Comparison of ENCODE assay signal across 1 cellular context in the genomic region with DNA sequence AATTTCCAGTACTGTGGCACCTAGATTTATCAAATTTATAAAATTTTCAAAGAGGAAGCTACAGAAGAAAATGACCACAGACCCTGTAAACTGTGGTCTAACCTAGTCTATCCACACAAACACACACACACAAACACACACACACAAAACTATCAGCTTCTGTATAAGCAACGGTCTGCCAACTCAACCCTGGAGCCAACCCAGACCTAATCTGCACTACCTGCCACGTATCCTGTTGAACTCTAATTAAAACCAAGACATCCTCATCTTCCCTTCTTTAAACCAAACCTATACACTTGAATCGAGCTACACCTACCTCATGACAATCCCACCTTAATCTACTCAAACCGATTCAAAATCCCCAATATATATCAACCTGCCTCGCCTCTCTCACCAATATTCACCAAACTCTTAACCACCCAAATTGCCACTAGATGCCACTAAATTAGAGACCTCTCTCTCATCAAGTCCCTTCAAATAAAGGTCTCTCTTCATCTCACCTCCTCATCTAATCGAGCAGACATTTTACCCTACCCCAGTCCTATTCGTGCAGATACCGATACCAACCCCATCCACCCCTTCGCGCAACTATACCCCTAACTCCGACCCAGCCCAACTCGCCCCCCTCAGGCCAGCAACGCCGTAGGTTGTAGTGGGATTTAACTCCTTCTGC.
TF ChIP-seq lines count a peak whose summit lies in the region.

No MANE protein-coding gene starts in this region.

TF ChIP-seq in HepG2, 621 proteins besides CTCF, POLR2A, EP300 and RAD21 (continued from another document and continues in another):
- TF ChIP-seq, protein P1, sequence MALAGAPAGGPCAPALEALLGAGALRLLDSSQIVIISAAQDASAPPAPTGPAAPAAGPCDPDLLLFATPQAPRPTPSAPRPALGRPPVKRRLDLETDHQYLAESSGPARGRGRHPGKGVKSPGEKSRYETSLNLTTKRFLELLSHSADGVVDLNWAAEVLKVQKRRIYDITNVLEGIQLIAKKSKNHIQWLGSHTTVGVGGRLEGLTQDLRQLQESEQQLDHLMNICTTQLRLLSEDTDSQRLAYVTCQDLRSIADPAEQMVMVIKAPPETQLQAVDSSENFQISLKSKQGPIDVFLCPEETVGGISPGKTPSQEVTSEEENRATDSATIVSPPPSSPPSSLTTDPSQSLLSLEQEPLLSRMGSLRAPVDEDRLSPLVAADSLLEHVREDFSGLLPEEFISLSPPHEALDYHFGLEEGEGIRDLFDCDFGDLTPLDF (CRISPR knock-in tag; IDR thresholded peaks at IDR 0.05) = no peak; the same call in 1 of the 2 replicates
- TF ChIP-seq CBX1 (IDR thresholded peaks at IDR 0.05; ENCODE audit: low read depth) (no peak), ZNF253 (CRISPR knock-in tag; IDR thresholded peaks at IDR 0.05; ENCODE audit: borderline replicate concordance) (no peak), CEBPB (IDR thresholded peaks at IDR 0.05; ENCODE audit: borderline replicate concordance, low read depth, low read length) (no peak), ZMYM2 (CRISPR knock-in tag; IDR thresholded peaks at IDR 0.05) (peak; percentile 14; the same call in 1 of the 2 replicates), CHD2 (IDR thresholded peaks at IDR 0.05; ENCODE audit: low read depth, low read length) (no peak), ZNF180 (CRISPR knock-in tag; IDR thresholded peaks at IDR 0.05; ENCODE audit: borderline replicate concordance, low read depth) (0 out of 2 replicates have a peak, but pooled peaks have one; percentile 20), GABPA (IDR thresholded peaks at IDR 0.05; ENCODE audit: low read depth, low read length) (no peak), GABPA (CRISPR knock-in tag; IDR thresholded peaks at IDR 0.05; ENCODE audit: low read depth) (no peak), SOX5 (CRISPR knock-in tag; IDR thresholded peaks at IDR 0.05; ENCODE audit: borderline replicate concordance) (no peak), HNF4A (CRISPR knock-in tag; IDR thresholded peaks at IDR 0.05) (no peak), STAT5B (CRISPR knock-in tag; IDR thresholded peaks at IDR 0.05) (no peak), ZNF672 (CRISPR knock-in tag; IDR thresholded peaks at IDR 0.05) (no peak), ZNF841 (CRISPR knock-in tag; IDR thresholded peaks at IDR 0.05; ENCODE audit: borderline replicate concordance) (no peak), ZSCAN30 (CRISPR knock-in tag; IDR thresholded peaks at IDR 0.05) (no peak), ZNF367 (CRISPR knock-in tag; IDR thresholded peaks at IDR 0.05; ENCODE audit: borderline replicate concordance) (no peak), CREM (IDR thresholded peaks at IDR 0.05) (no peak), CREM (CRISPR knock-in tag; IDR thresholded peaks at IDR 0.05) (no peak), ZC3H13 (CRISPR knock-in tag; IDR thresholded peaks at IDR 0.05) (no peak), MATR3 (CRISPR knock-in tag; IDR thresholded peaks at IDR 0.05) (no peak), ZKSCAN1 (IDR thresholded peaks at IDR 0.05; ENCODE audit: low read length) (no peak), ZNF777 (CRISPR knock-in tag; IDR thresholded peaks at IDR 0.05) (no peak), ZNF235 (CRISPR knock-in tag; IDR thresholded peaks at IDR 0.05; ENCODE audit: borderline replicate concordance) (no peak), IKZF1 (IDR thresholded peaks at IDR 0.05) (peak; percentile 85; the same call in 1 of the 2 replicates), ZNF766 (CRISPR knock-in tag; IDR thresholded peaks at IDR 0.05; ENCODE audit: borderline replicate concordance) (no peak), ZNF260 (CRISPR knock-in tag; IDR thresholded peaks at IDR 0.05; ENCODE audit: borderline replicate concordance, low read depth) (no peak), ZFP82 (CRISPR knock-in tag; IDR thresholded peaks at IDR 0.05; ENCODE audit: borderline replicate concordance) (no peak), ZSCAN20 (CRISPR knock-in tag; IDR thresholded peaks at IDR 0.05; ENCODE audit: borderline replicate concordance) (no peak), HOXD1 (CRISPR knock-in tag; IDR thresholded peaks at IDR 0.05) (no peak), PRPF4 (IDR thresholded peaks at IDR 0.05; ENCODE audit: low read depth, low read length, poor library complexity, severe bottlenecking) (peak; percentile 49), ZNF891 (CRISPR knock-in tag; IDR thresholded peaks at IDR 0.05) (no peak), ZNF160 (CRISPR knock-in tag; IDR thresholded peaks at IDR 0.05) (no peak; the same call in 1 of the 2 replicates), ONECUT2 (CRISPR knock-in tag; IDR thresholded peaks at IDR 0.05) (peak; percentile 47; the same call in 1 of the 2 replicates), RAD51 (IDR thresholded peaks at IDR 0.05; ENCODE audit: borderline replicate concordance) (no peak; the same call in 1 of the 2 replicates), ZNF550 (CRISPR knock-in tag; IDR thresholded peaks at IDR 0.05; ENCODE audit: borderline replicate concordance) (no peak)
- TF ChIP-seq, protein P2, sequence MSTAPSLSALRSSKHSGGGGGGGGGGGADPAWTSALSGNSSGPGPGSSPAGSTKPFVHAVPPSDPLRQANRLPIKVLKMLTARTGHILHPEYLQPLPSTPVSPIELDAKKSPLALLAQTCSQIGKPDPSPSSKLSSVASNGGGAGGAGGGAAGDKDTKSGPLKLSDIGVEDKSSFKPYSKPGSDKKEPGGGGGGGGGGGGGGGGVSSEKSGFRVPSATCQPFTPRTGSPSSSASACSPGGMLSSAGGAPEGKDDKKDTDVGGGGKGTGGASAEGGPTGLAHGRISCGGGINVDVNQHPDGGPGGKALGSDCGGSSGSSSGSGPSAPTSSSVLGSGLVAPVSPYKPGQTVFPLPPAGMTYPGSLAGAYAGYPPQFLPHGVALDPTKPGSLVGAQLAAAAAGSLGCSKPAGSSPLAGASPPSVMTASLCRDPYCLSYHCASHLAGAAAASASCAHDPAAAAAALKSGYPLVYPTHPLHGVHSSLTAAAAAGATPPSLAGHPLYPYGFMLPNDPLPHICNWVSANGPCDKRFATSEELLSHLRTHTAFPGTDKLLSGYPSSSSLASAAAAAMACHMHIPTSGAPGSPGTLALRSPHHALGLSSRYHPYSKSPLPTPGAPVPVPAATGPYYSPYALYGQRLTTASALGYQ (CRISPR knock-in tag; IDR thresholded peaks at IDR 0.05) = no peak
- TF ChIP-seq, protein P3, sequence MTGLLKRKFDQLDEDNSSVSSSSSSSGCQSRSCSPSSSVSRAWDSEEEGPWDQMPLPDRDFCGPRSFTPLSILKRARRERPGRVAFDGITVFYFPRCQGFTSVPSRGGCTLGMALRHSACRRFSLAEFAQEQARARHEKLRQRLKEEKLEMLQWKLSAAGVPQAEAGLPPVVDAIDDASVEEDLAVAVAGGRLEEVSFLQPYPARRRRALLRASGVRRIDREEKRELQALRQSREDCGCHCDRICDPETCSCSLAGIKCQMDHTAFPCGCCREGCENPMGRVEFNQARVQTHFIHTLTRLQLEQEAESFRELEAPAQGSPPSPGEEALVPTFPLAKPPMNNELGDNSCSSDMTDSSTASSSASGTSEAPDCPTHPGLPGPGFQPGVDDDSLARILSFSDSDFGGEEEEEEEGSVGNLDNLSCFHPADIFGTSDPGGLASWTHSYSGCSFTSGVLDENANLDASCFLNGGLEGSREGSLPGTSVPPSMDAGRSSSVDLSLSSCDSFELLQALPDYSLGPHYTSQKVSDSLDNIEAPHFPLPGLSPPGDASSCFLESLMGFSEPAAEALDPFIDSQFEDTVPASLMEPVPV (CRISPR knock-in tag; IDR thresholded peaks at IDR 0.05) = no peak
- TF ChIP-seq, protein P4, sequence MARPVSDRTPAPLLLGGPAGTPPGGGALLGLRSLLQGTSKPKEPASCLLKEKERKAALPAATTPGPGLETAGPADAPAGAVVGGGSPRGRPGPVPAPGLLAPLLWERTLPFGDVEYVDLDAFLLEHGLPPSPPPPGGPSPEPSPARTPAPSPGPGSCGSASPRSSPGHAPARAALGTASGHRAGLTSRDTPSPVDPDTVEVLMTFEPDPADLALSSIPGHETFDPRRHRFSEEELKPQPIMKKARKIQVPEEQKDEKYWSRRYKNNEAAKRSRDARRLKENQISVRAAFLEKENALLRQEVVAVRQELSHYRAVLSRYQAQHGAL (CRISPR knock-in tag; IDR thresholded peaks at IDR 0.05; ENCODE audit: not compliant biosample characterization) = no peak
- TF ChIP-seq, protein P5, sequence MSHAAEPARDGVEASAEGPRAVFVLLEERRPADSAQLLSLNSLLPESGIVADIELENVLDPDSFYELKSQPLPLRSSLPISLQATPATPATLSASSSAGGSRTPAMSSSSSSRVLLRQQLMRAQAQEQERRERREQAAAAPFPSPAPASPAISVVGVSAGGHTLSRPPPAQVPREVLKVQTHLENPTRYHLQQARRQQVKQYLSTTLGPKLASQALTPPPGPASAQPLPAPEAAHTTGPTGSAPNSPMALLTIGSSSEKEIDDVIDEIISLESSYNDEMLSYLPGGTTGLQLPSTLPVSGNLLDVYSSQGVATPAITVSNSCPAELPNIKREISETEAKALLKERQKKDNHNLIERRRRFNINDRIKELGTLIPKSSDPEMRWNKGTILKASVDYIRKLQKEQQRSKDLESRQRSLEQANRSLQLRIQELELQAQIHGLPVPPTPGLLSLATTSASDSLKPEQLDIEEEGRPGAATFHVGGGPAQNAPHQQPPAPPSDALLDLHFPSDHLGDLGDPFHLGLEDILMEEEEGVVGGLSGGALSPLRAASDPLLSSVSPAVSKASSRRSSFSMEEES (CRISPR knock-in tag; IDR thresholded peaks at IDR 0.05) = no peak
- TF ChIP-seq, protein P6, sequence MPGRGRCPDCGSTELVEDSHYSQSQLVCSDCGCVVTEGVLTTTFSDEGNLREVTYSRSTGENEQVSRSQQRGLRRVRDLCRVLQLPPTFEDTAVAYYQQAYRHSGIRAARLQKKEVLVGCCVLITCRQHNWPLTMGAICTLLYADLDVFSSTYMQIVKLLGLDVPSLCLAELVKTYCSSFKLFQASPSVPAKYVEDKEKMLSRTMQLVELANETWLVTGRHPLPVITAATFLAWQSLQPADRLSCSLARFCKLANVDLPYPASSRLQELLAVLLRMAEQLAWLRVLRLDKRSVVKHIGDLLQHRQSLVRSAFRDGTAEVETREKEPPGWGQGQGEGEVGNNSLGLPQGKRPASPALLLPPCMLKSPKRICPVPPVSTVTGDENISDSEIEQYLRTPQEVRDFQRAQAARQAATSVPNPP (CRISPR knock-in tag; IDR thresholded peaks at IDR 0.05) = no peak
- TF ChIP-seq, protein P7, sequence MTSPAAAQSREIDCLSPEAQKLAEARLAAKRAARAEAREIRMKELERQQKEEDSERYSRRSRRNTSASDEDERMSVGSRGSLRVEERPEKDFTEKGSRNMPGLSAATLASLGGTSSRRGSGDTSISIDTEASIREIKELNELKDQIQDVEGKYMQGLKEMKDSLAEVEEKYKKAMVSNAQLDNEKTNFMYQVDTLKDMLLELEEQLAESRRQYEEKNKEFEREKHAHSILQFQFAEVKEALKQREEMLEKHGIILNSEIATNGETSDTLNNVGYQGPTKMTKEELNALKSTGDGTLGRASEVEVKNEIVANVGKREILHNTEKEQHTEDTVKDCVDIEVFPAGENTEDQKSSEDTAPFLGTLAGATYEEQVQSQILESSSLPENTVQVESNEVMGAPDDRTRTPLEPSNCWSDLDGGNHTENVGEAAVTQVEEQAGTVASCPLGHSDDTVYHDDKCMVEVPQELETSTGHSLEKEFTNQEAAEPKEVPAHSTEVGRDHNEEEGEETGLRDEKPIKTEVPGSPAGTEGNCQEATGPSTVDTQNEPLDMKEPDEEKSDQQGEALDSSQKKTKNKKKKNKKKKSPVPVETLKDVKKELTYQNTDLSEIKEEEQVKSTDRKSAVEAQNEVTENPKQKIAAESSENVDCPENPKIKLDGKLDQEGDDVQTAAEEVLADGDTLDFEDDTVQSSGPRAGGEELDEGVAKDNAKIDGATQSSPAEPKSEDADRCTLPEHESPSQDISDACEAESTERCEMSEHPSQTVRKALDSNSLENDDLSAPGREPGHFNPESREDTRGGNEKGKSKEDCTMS (CRISPR knock-in tag; conservative IDR thresholded peaks at IDR 0.05) = no peak
- TF ChIP-seq, protein P8, sequence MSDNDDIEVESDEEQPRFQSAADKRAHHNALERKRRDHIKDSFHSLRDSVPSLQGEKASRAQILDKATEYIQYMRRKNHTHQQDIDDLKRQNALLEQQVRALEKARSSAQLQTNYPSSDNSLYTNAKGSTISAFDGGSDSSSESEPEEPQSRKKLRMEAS (IDR thresholded peaks at IDR 0.05) = no peak
- TF ChIP-seq, protein P9, sequence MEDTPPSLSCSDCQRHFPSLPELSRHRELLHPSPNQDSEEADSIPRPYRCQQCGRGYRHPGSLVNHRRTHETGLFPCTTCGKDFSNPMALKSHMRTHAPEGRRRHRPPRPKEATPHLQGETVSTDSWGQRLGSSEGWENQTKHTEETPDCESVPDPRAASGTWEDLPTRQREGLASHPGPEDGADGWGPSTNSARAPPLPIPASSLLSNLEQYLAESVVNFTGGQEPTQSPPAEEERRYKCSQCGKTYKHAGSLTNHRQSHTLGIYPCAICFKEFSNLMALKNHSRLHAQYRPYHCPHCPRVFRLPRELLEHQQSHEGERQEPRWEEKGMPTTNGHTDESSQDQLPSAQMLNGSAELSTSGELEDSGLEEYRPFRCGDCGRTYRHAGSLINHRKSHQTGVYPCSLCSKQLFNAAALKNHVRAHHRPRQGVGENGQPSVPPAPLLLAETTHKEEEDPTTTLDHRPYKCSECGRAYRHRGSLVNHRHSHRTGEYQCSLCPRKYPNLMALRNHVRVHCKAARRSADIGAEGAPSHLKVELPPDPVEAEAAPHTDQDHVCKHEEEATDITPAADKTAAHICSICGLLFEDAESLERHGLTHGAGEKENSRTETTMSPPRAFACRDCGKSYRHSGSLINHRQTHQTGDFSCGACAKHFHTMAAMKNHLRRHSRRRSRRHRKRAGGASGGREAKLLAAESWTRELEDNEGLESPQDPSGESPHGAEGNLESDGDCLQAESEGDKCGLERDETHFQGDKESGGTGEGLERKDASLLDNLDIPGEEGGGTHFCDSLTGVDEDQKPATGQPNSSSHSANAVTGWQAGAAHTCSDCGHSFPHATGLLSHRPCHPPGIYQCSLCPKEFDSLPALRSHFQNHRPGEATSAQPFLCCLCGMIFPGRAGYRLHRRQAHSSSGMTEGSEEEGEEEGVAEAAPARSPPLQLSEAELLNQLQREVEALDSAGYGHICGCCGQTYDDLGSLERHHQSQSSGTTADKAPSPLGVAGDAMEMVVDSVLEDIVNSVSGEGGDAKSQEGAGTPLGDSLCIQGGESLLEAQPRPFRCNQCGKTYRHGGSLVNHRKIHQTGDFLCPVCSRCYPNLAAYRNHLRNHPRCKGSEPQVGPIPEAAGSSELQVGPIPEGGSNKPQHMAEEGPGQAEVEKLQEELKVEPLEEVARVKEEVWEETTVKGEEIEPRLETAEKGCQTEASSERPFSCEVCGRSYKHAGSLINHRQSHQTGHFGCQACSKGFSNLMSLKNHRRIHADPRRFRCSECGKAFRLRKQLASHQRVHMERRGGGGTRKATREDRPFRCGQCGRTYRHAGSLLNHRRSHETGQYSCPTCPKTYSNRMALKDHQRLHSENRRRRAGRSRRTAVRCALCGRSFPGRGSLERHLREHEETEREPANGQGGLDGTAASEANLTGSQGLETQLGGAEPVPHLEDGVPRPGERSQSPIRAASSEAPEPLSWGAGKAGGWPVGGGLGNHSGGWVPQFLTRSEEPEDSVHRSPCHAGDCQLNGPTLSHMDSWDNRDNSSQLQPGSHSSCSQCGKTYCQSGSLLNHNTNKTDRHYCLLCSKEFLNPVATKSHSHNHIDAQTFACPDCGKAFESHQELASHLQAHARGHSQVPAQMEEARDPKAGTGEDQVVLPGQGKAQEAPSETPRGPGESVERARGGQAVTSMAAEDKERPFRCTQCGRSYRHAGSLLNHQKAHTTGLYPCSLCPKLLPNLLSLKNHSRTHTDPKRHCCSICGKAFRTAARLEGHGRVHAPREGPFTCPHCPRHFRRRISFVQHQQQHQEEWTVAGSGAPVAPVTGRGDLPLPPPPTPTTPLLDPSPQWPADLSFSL (CRISPR knock-in tag; IDR thresholded peaks at IDR 0.05) = peak; percentile 65
